In the genomic region with DNA sequence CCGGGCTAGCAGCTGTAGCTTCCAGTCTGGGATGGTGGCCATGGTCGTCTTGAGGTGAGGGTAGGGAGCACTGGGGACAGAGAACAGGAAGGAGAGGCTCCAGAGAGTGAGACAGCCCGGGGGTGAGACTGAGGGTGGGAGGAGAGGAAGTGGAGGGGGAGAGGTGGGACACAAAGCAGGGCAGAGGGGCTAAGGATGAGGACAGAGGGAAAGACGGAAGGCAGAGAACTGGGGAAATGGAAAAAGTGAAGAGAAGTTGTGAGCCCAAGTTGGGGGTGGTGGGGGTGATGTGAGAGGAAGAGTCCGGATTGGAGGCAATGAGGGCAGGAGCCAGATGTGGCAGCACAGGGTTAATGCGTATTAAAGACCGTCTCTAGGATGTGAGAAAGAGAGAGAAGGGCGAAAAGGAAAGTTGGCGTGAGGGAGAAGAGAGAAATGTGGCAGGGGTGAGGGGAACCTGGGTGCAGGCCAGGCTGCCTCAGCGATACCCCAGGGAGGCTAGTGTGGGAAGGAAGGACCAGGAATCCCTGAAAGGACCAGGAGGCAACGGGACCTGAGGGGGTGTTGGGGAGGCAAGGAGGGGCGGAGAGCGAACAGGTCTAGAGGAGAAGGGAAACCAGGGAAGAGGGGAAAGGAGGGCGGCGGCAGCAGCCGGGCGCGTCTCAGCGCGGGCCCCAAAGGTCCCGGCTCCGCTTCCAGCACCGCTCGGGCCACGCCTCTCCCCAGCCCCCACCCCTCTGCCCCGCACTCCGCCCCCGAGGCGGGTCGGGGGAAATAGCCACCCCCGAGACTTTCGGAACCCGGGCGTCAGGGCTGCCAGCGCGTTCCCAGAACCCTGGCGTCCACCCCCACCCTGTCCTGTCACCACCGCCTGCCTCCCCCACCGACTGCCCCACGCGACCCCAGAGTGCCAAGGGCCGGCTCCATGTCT, we compare ENCODE assay signal across 1 cellular context.
TF ChIP-seq lines count a peak whose summit lies in the region.

Gene PPP1R18 (minus strand): TSS at position 669 of the 931 bp plus-strand sequence. CDS start 627 bp downstream, at position 42.

TF ChIP-seq in K562, 482 proteins besides CTCF, POLR2A, EP300 and RAD21 (continued from another document and continues in another):
- TF ChIP-seq ATF3 (IDR thresholded peaks at IDR 0.05) = no peak
- 0 out of 2 replicates have a peak, but pooled peaks have one; percentile 33 for TF ChIP-seq ATF3 (CRISPR knock-in tag; conservative IDR thresholded peaks at IDR 0.05)
- TF ChIP-seq ZEB2 (IDR thresholded peaks at IDR 0.05) = peak; percentile 53; the same call in 1 of the 2 replicates
- TF ChIP-seq FOXK2 (conservative IDR thresholded peaks at IDR 0.05 in 1 of 2, IDR thresholded peaks at IDR 0.05 in 1 of 2; ENCODE audit: low read depth in 2 of 2) = no peak
- TF ChIP-seq HDAC3 (IDR thresholded peaks at IDR 0.05; ENCODE audit: borderline replicate concordance, partially characterized antibody) = no peak
- no peak for TF ChIP-seq ZNF253 (CRISPR knock-in tag; conservative IDR thresholded peaks at IDR 0.05)
- no peak for TF ChIP-seq ZC3H11A (IDR thresholded peaks at IDR 0.05; ENCODE audit: low read depth, low read length)
- TF ChIP-seq ZNF140 (CRISPR knock-in tag; IDR thresholded peaks at IDR 0.05) = no peak
- TF ChIP-seq CBX3 (IDR thresholded peaks at IDR 0.05; ENCODE audit: borderline replicate concordance in 1 of 2, low read length in 2 of 2) = no peak
- TF ChIP-seq, protein P1, sequence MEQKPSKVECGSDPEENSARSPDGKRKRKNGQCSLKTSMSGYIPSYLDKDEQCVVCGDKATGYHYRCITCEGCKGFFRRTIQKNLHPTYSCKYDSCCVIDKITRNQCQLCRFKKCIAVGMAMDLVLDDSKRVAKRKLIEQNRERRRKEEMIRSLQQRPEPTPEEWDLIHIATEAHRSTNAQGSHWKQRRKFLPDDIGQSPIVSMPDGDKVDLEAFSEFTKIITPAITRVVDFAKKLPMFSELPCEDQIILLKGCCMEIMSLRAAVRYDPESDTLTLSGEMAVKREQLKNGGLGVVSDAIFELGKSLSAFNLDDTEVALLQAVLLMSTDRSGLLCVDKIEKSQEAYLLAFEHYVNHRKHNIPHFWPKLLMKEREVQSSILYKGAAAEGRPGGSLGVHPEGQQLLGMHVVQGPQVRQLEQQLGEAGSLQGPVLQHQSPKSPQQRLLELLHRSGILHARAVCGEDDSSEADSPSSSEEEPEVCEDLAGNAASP (IDR thresholded peaks at IDR 0.05) = no peak
- TF ChIP-seq SOX6 (IDR thresholded peaks at IDR 0.05) = no peak
- no peak for TF ChIP-seq ZNF280B (CRISPR knock-in tag; IDR thresholded peaks at IDR 0.05)
- no peak for TF ChIP-seq ZNF507 (tag; conservative IDR thresholded peaks at IDR 0.05)
- TF ChIP-seq PML (IDR thresholded peaks at IDR 0.05; ENCODE audit: low read length) = no peak; the same call in 1 of the 2 replicates
- 0 out of 2 replicates have a peak, but pooled peaks have one; percentile 27 for TF ChIP-seq CC2D1A (IDR thresholded peaks at IDR 0.05)
- no peak; the same call in 1 of the 2 replicates for TF ChIP-seq KAT7 (CRISPR knock-in tag; IDR thresholded peaks at IDR 0.05; ENCODE audit: borderline replicate concordance)
- no peak for TF ChIP-seq HDAC2 (IDR thresholded peaks at IDR 0.05)
- TF ChIP-seq, protein P2, sequence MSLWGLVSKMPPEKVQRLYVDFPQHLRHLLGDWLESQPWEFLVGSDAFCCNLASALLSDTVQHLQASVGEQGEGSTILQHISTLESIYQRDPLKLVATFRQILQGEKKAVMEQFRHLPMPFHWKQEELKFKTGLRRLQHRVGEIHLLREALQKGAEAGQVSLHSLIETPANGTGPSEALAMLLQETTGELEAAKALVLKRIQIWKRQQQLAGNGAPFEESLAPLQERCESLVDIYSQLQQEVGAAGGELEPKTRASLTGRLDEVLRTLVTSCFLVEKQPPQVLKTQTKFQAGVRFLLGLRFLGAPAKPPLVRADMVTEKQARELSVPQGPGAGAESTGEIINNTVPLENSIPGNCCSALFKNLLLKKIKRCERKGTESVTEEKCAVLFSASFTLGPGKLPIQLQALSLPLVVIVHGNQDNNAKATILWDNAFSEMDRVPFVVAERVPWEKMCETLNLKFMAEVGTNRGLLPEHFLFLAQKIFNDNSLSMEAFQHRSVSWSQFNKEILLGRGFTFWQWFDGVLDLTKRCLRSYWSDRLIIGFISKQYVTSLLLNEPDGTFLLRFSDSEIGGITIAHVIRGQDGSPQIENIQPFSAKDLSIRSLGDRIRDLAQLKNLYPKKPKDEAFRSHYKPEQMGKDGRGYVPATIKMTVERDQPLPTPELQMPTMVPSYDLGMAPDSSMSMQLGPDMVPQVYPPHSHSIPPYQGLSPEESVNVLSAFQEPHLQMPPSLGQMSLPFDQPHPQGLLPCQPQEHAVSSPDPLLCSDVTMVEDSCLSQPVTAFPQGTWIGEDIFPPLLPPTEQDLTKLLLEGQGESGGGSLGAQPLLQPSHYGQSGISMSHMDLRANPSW (CRISPR knock-in tag; IDR thresholded peaks at IDR 0.05) = no peak
- TF ChIP-seq MYNN (IDR thresholded peaks at IDR 0.05) = 0 out of 2 replicates have a peak, but pooled peaks have one; percentile 18
- TF ChIP-seq MYNN (CRISPR knock-in tag; IDR thresholded peaks at IDR 0.05) = no peak
- TF ChIP-seq ARNT (IDR thresholded peaks at IDR 0.05) = peak in 1 of 2 experiments; percentile 67; a peak in 1 of 4 replicates
- no peak for TF ChIP-seq CHCHD3 (CRISPR knock-in tag; IDR thresholded peaks at IDR 0.05)
- peak; percentile 60; the same call in 1 of the 2 replicates for TF ChIP-seq SMARCA5 (IDR thresholded peaks at IDR 0.05)
- TF ChIP-seq ZNF212 (CRISPR knock-in tag; IDR thresholded peaks at IDR 0.05) = no peak
- TF ChIP-seq, protein P3, sequence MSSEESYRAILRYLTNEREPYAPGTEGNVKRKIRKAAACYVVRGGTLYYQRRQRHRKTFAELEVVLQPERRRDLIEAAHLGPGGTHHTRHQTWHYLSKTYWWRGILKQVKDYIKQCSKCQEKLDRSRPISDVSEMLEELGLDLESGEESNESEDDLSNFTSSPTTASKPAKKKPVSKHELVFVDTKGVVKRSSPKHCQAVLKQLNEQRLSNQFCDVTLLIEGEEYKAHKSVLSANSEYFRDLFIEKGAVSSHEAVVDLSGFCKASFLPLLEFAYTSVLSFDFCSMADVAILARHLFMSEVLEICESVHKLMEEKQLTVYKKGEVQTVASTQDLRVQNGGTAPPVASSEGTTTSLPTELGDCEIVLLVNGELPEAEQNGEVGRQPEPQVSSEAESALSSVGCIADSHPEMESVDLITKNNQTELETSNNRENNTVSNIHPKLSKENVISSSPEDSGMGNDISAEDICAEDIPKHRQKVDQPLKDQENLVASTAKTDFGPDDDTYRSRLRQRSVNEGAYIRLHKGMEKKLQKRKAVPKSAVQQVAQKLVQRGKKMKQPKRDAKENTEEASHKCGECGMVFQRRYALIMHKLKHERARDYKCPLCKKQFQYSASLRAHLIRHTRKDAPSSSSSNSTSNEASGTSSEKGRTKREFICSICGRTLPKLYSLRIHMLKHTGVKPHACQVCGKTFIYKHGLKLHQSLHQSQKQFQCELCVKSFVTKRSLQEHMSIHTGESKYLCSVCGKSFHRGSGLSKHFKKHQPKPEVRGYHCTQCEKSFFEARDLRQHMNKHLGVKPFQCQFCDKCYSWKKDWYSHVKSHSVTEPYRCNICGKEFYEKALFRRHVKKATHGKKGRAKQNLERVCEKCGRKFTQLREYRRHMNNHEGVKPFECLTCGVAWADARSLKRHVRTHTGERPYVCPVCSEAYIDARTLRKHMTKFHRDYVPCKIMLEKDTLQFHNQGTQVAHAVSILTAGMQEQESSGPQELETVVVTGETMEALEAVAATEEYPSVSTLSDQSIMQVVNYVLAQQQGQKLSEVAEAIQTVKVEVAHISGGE (CRISPR knock-in tag; IDR thresholded peaks at IDR 0.05) = peak in 1 of 3 experiments; percentile 59; a peak in 2 of 6 replicates
- TF ChIP-seq, protein P4, sequence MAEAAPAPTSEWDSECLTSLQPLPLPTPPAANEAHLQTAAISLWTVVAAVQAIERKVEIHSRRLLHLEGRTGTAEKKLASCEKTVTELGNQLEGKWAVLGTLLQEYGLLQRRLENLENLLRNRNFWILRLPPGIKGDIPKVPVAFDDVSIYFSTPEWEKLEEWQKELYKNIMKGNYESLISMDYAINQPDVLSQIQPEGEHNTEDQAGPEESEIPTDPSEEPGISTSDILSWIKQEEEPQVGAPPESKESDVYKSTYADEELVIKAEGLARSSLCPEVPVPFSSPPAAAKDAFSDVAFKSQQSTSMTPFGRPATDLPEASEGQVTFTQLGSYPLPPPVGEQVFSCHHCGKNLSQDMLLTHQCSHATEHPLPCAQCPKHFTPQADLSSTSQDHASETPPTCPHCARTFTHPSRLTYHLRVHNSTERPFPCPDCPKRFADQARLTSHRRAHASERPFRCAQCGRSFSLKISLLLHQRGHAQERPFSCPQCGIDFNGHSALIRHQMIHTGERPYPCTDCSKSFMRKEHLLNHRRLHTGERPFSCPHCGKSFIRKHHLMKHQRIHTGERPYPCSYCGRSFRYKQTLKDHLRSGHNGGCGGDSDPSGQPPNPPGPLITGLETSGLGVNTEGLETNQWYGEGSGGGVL (CRISPR knock-in tag; IDR thresholded peaks at IDR 0.05) = no peak
- TF ChIP-seq ZNF696 (CRISPR knock-in tag; conservative IDR thresholded peaks at IDR 0.05) = no peak
- TF ChIP-seq ZFX (CRISPR knock-in tag; IDR thresholded peaks at IDR 0.05) = no peak
- no peak for TF ChIP-seq ELK3 (CRISPR knock-in tag; IDR thresholded peaks at IDR 0.05)
- peak; percentile 44; the same call in 1 of the 2 replicates for TF ChIP-seq TOE1 (IDR thresholded peaks at IDR 0.05; ENCODE audit: borderline replicate concordance)
- TF ChIP-seq TOE1 (CRISPR knock-in tag; IDR thresholded peaks at IDR 0.05; ENCODE audit: borderline replicate concordance, low read depth) = no peak
- TF ChIP-seq NEUROD1 (IDR thresholded peaks at IDR 0.05; ENCODE audit: borderline replicate concordance, low read depth, low read length, partially characterized antibody) = no peak
- TF ChIP-seq CBX1 (IDR thresholded peaks at IDR 0.05; ENCODE audit: low read depth) = peak; percentile 12; the same call in 1 of the 2 replicates
- no peak for TF ChIP-seq MYBL2 (IDR thresholded peaks at IDR 0.05; ENCODE audit: low read depth)
- TF ChIP-seq MYBL2 (CRISPR knock-in tag; IDR thresholded peaks at IDR 0.05; ENCODE audit: borderline replicate concordance) = no peak
- TF ChIP-seq ZNF175 (CRISPR knock-in tag; IDR thresholded peaks at IDR 0.05; ENCODE audit: low read depth) = no peak
- TF ChIP-seq ZNF431 (CRISPR knock-in tag; IDR thresholded peaks at IDR 0.05) = no peak
- no peak for TF ChIP-seq ZNF232 (CRISPR knock-in tag; IDR thresholded peaks at IDR 0.05)
- TF ChIP-seq PHTF2 (CRISPR knock-in tag; IDR thresholded peaks at IDR 0.05) = no peak
- TF ChIP-seq STAG1 (CRISPR knock-in tag; IDR thresholded peaks at IDR 0.05; ENCODE audit: borderline replicate concordance) = no peak
- TF ChIP-seq TCF15 (CRISPR knock-in tag; IDR thresholded peaks at IDR 0.05) = no peak
- TF ChIP-seq ZBED1 (IDR thresholded peaks at IDR 0.05) = 0 out of 2 replicates have a peak, but pooled peaks have one; percentile 45
- no peak for TF ChIP-seq ID3 (CRISPR knock-in tag; IDR thresholded peaks at IDR 0.05)
- TF ChIP-seq ID3 (tag; IDR thresholded peaks at IDR 0.05) = no peak
- TF ChIP-seq ZNF551 (CRISPR knock-in tag; IDR thresholded peaks at IDR 0.05) = no peak
- TF ChIP-seq ZNF324 (CRISPR knock-in tag; IDR thresholded peaks at IDR 0.05) = no peak
- peak; percentile 57; the same call in 1 of the 2 replicates for TF ChIP-seq THRAP3 (IDR thresholded peaks at IDR 0.05; ENCODE audit: borderline replicate concordance)
- TF ChIP-seq TEAD1 (CRISPR knock-in tag; IDR thresholded peaks at IDR 0.05) = peak in 1 of 2 experiments; percentile 40; a peak in 1 of 4 replicates
- TF ChIP-seq GTF2A2 (tag; IDR thresholded peaks at IDR 0.05) = no peak
